Comparison of ENCODE assay signal across 35 cellular contexts in the genomic region with DNA sequence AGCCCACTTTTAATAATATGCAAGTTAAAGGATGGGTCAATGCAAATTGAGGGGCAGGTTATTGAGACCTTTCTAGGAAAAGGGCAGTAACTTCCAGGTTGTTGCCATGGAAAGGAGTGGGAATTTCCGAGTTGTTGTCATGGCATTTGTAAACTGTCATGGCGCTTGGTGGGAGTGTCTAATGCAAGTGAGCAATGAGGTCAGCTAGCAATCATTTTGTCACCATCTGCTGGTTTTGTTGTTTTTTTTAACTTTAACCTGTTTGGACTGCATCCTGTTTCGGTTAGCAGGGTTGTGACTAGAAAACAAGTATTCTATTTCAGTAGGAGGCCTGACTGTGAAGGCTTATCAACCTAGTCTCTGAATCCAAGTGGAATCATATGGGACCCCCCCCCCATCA.
DNase-seq lines count a peak whose midpoint lies in the region; ATAC-seq and TF ChIP-seq lines count a peak whose summit lies in the region.
"Had no signal": no experiment of that assay in that cellular context is flagged by ENCODE, and none has a peak within 500 bp of the region (broad histone marks: within the 10 kb centered on the region; RNA-seq: fewer than 3 reads in every experiment).

No MANE protein-coding gene starts in this region.

- H3K36me3 Mint-ChIP-seq in activated CD4-positive, alpha-beta memory T cell treated with anti-CD3 and anti-CD28 coated beads for 36 hours: no peaks in the 10 kb centered on the region
- H3K36me3 Mint-ChIP-seq: naive B cell had no signal

- no peaks in the 10 kb centered on the region for H3K27me3 ChIP-seq in right atrium auricular region
- H3K27me3 ChIP-seq: right lobe of liver, uterus had no signal

- ATAC-seq in HG03520 (IDR thresholded peaks at IDR 0.05; ENCODE audit: unreplicated experiment) (peak; percentile 52), HG03045 (IDR thresholded peaks at IDR 0.05; ENCODE audit: unreplicated experiment) (no peak)
- ATAC-seq: A549; activated naive CD8-positive, alpha-beta T cell treated with anti-CD3 and anti-CD28 coated beads, Interleukin-2, amount 50 U/mL, for 24 hours; right lobe of liver; stimulated activated naive CD8-positive, alpha-beta T cell treated with anti-CD3 and anti-CD28 coated beads, Interleukin-15, amount 100 ng/mL, for 72 hours; T-helper 17 cell had no signal

- H3K4me3 Mint-ChIP-seq in activated CD4-positive, alpha-beta memory T cell treated with anti-CD3 and anti-CD28 coated beads for 36 hours: no peak overlapping the region
- H3K4me3 Mint-ChIP-seq: activated naive CD8-positive, alpha-beta T cell treated with anti-CD3 and anti-CD28 coated beads, Interleukin-2, amount 50 U/mL, for 24 hours; CD4-positive, alpha-beta T cell; naive B cell; stimulated activated naive CD8-positive, alpha-beta T cell treated with anti-CD3 and anti-CD28 coated beads, Interleukin-15, amount 100 ng/mL, for 72 hours; T-helper 17 cell had no signal

- H3K4me3 ChIP-seq in epithelial cell of esophagus (ENCODE audit: low read length) (no peak overlapping the region), right atrium auricular region (no peak overlapping the region)
- H3K4me3 ChIP-seq: A549, coronary artery, PC-9, right lobe of liver, SK-N-MC, spleen, uterus had no signal

- POLR2A ChIA-PET in activated CD4-positive, alpha-beta memory T cell treated with anti-CD3 and anti-CD28 coated beads for 36 hours (lab: Charles Lee): no interaction called here

- CTCF ChIA-PET in activated CD4-positive, alpha-beta memory T cell treated with anti-CD3 and anti-CD28 coated beads for 36 hours (lab: Charles Lee): interaction anchor here (1.1 to 1.2 kb wide), 2 partner anchors 18 to 33 kb away, joined by 3 read pairs; no protein-coding TSS in a partner anchor

- no peaks in the 10 kb centered on the region for H3K9me3 Mint-ChIP-seq in activated CD4-positive, alpha-beta memory T cell treated with anti-CD3 and anti-CD28 coated beads for 36 hours
- H3K9me3 Mint-ChIP-seq: activated naive CD8-positive, alpha-beta T cell treated with anti-CD3 and anti-CD28 coated beads, Interleukin-2, amount 50 U/mL, for 24 hours; CD4-positive, alpha-beta T cell; stimulated activated naive CD8-positive, alpha-beta T cell treated with anti-CD3 and anti-CD28 coated beads, Interleukin-15, amount 100 ng/mL, for 72 hours had no signal

- H3K27ac ChIP-seq in right atrium auricular region: no peak overlapping the region
- H3K27ac ChIP-seq: A549, coronary artery, epithelial cell of prostate, PC-9, right lobe of liver, SK-N-MC, spleen, uterus had no signal

- TF ChIP-seq CTCF in epithelial cell of esophagus (IDR thresholded peaks at IDR 0.05; ENCODE audit: insufficient read depth, low read depth, low read length, missing control alignments) (no peak), right atrium auricular region (IDR thresholded peaks at IDR 0.05) (no peak)

- no peaks in the 10 kb centered on the region for H3K9me3 ChIP-seq in right atrium auricular region
- H3K9me3 ChIP-seq: right lobe of liver, spleen, uterus had no signal

- no peak overlapping the region for H3K27ac Mint-ChIP-seq in activated CD4-positive, alpha-beta memory T cell treated with anti-CD3 and anti-CD28 coated beads for 36 hours
- H3K27ac Mint-ChIP-seq: activated naive CD8-positive, alpha-beta T cell treated with anti-CD3 and anti-CD28 coated beads, Interleukin-2, amount 50 U/mL, for 24 hours; CD4-positive, alpha-beta T cell; stimulated activated naive CD8-positive, alpha-beta T cell treated with anti-CD3 and anti-CD28 coated beads, Interleukin-15, amount 100 ng/mL, for 72 hours; T-helper 17 cell had no signal

- H3K4me1 ChIP-seq in right atrium auricular region: no peaks in the 10 kb centered on the region
- H3K4me1 ChIP-seq: A549, right lobe of liver, uterus had no signal

- DNase-seq in NCI-H2196 treated with DMSO at 0.1 percent for 48 hours (lab: John Stamatoyannopoulos, UW; ENCODE audit: unreplicated experiment) (peak; percentile 5), NCI-H2196 (lab: John Stamatoyannopoulos, UW; ENCODE audit: unreplicated experiment) (no peak), epithelial cell of esophagus (ENCODE audit: low read depth) (peak; percentile 6), right atrium auricular region (ENCODE audit: low spot score) (no peak)
- DNase-seq in NK-92 treated with Interleukin-12 subunit alpha and Interleukin-12 subunit beta, amount 100 ng/mL, for 24 hours (lab: John Stamatoyannopoulos, UW): no peak
- DNase-seq in activated CD4-positive, alpha-beta memory T cell treated with anti-CD3 and anti-CD28 coated beads for 36 hours: no peak
- DNase-seq: activated CD4-positive, alpha-beta T cell treated with anti-CD3 and anti-CD28 coated beads, Interleukin-2, amount 50 U/mL, for 48 hours; activated CD4-positive, CD25-positive, alpha-beta regulatory T cell; activated CD8-positive, alpha-beta memory T cell treated with anti-CD3 and anti-CD28 coated beads, Interleukin-2, amount 50 U/mL, for 4 hours; activated naive CD4-positive, alpha-beta T cell; activated naive CD8-positive, alpha-beta T cell treated with anti-CD3 and anti-CD28 coated beads, Interleukin-2, amount 50 U/mL, for 24 hours; caudate nucleus; CD4-positive, alpha-beta T cell; effector CD8-positive, alpha-beta T cell; GOT3; IMR-90; islet precursor cell; midbrain; naive B cell; NCI-H146; NCI-H2107; NCI-H510A; PC-9; right lobe of liver; spleen; stimulated activated CD4-positive, alpha-beta T cell treated with anti-CD3 and anti-CD28 coated beads, Interleukin-2, amount 100 ng/mL, for 24 hours; stimulated activated naive CD8-positive, alpha-beta T cell treated with anti-CD3 and anti-CD28 coated beads, Interleukin-15, amount 100 ng/mL, for 72 hours; T-helper 17 cell; uterus had no signal

- H3K27me3 Mint-ChIP-seq in activated CD4-positive, alpha-beta memory T cell treated with anti-CD3 and anti-CD28 coated beads for 36 hours: peaks cover 5% of the 10 kb centered on the region

- intact Hi-C loops in activated CD4-positive, alpha-beta memory T cell treated with anti-CD3 and anti-CD28 coated beads for 36 hours (cut with micrococcal nuclease): loop anchor here (5.0 kb wide), 1 partner anchor 83 kb away; no protein-coding TSS in a partner anchor

- no peaks in the 10 kb centered on the region for H3K36me3 ChIP-seq in right atrium auricular region
- H3K36me3 ChIP-seq: right lobe of liver, spleen, uterus had no signal

- no peaks in the 10 kb centered on the region for H3K4me1 Mint-ChIP-seq in activated CD4-positive, alpha-beta memory T cell treated with anti-CD3 and anti-CD28 coated beads for 36 hours (ENCODE audit: low read depth)
- H3K4me1 Mint-ChIP-seq: stimulated activated naive CD8-positive, alpha-beta T cell treated with anti-CD3 and anti-CD28 coated beads, Interleukin-15, amount 100 ng/mL, for 72 hours had no signal

Comparison
In these comparisons a context has a peak if more than half of its experiments do, and no peak if none do; other contexts are left out.
1. DNase-seq: peak in NCI-H2196 treated with DMSO at 0.1 percent for 48 hours (single experiment) and epithelial cell of esophagus (single experiment); none in NCI-H2196 (single experiment), NK-92 treated with Interleukin-12 subunit alpha and Interleukin-12 subunit beta, amount 100 ng/mL, for 24 hours (single experiment), right atrium auricular region (single experiment) and activated CD4-positive, alpha-beta memory T cell treated with anti-CD3 and anti-CD28 coated beads for 36 hours (single experiment).